ENCODE assay signal across 11 cellular contexts in the genomic region with DNA sequence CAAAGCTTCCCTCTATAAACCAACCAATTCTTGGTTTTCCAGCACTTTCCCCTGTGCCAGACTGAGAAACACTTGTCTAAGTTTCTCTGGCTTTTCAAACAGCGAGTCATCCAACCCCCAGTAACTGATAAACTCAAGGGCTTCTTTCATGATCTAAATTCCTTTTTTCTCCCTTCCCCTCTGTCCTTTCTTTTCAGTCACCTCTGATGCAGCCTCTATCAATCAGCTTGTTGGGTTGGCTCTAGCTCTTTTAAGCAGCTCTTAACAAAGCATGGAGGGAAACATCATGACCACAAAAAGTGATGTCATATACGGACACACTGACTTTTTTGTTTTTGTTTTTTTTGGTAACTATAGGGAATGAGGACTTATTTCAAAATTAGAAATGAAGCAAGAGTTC.
DNase-seq lines count a peak whose midpoint lies in the region; ATAC-seq lines count a peak whose summit lies in the region.
"Had no signal": no experiment of that assay in that cellular context is flagged by ENCODE, and none has a peak within 500 bp of the region (broad histone marks: within the 10 kb centered on the region; RNA-seq: fewer than 3 reads in every experiment).

No MANE protein-coding gene starts in this region.

- peak overlapping the region; percentile 60 for H3K27ac ChIP-seq in mesodermal cell (ENCODE audit: low read depth, low read length, severe bottlenecking)
- H3K27ac ChIP-seq: 22Rv1 had no signal

- no peaks in the 10 kb centered on the region for H3K36me3 ChIP-seq in mesodermal cell (ENCODE audit: control insufficient read depth, insufficient read depth, low read length)
- H3K36me3 ChIP-seq: HAP-1 had no signal

- no peak for ATAC-seq in Right ventricle myocardium superior (ENCODE audit: poor library complexity)
- ATAC-seq: CD8-positive, alpha-beta T cell had no signal

- no peak overlapping the region for H3K4me3 ChIP-seq in mesodermal cell (ENCODE audit: extremely low read depth, insufficient read depth, low read length, poor library complexity, severe bottlenecking)
- H3K4me3 ChIP-seq: HAP-1 had no signal

- intact Hi-C loops in Right ventricle myocardium superior (cut with DNase I) = no loop called here

- DNase-seq in DMS53 (lab: John Stamatoyannopoulos, UW) (peak; percentile 52), DMS53 treated with DMSO at 0.1 percent for 48 hours (lab: John Stamatoyannopoulos, UW; ENCODE audit: unreplicated experiment) (no peak), COLO829 (ENCODE audit: low spot score) (peak; percentile 63), astrocyte of the hippocampus (ENCODE audit: low read depth, low spot score) (peak; percentile 54), Right ventricle myocardium superior (no peak), cerebellar nuclear complex (lab: John Stamatoyannopoulos, UW) (no peak)
- DNase-seq: Caco-2; CD8-positive, alpha-beta T cell had no signal

- peaks cover 6% of the 10 kb centered on the region for H3K4me1 ChIP-seq in mesodermal cell (ENCODE audit: control insufficient read depth, insufficient read depth, low read length, poor library complexity, severe bottlenecking)
- H3K4me1 ChIP-seq: Caco-2, HAP-1 had no signal

- H3K9me3 ChIP-seq in mesodermal cell (ENCODE audit: control insufficient read depth, low read length) = no peaks in the 10 kb centered on the region
- H3K9me3 ChIP-seq: Caco-2, HAP-1 had no signal

- WGBS in mesodermal cell (ENCODE audit: insufficient coverage in 2 of 2), 2 experiments = 66 to 82% methylated on average over 1 to 2 of the region's 2 CpGs

Comparison
In these comparisons a context has a peak if more than half of its experiments do, and no peak if none do; other contexts are left out.
1. DNase-seq: peak in DMS53 (single experiment), COLO829 (single experiment) and astrocyte of the hippocampus (single experiment); none in DMS53 treated with DMSO at 0.1 percent for 48 hours (single experiment), Right ventricle myocardium superior (single experiment) and cerebellar nuclear complex (0 of 2).